ENCODE assay signal across 10 cellular contexts in the genomic region with DNA sequence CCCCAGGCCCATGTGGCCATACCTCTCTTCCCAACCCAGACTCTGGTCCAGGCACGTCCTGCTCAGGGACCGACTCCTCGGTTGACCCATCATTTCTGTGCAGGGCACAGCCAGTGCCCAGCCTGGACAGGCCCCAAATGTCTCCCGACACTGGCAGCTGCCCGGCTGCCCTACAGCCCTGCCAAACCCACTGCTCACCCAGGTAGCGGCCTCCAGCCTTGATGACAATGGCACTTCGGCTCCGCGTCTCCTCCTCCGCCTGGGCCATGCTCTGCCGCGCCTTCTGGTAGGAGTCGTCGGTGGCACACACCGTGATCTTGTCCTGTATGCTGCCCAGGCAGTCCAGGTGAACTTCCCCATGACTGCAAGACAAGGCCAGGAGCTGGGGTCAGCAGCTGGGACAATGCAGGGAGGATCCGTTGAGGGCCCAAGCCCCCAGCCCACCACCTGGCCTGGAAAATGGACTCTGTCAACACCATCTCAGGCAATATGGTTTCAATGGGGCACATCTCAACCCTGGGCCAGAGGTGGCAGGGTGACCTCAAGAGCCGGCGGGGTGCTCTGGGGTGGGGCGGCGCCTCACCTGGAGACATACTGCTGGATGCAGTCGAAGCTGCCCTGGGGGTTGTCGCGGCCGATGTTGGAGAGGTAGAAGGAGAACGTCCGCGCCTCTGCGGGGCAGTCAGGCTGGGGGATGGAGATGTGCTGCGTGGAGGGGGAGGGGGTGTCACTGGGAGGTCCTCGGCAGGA. TPM values are rescaled to one million over a fixed set of nuclear protein-coding genes. Genes with fewer than 3 reads are reported as not detected.
DNase-seq lines count a peak whose midpoint lies in the region; ATAC-seq and TF ChIP-seq lines count a peak whose summit lies in the region.
"Had no signal": no experiment of that assay in that cellular context is flagged by ENCODE, and none has a peak within 500 bp of the region (broad histone marks: within the 10 kb centered on the region; RNA-seq: fewer than 3 reads in every experiment).

No MANE protein-coding gene starts in this region.

- ATAC-seq in T-helper 17 cell (no peak), gastroesophageal sphincter (no peak), gastrocnemius medialis (no peak), HG03135 (IDR thresholded peaks at IDR 0.05; ENCODE audit: unreplicated experiment) (no peak), GM19395 (IDR thresholded peaks at IDR 0.05; ENCODE audit: unreplicated experiment) (no peak), GM18861 (IDR thresholded peaks at IDR 0.05; ENCODE audit: unreplicated experiment) (no peak)
- no peak for ATAC-seq in effector memory CD8-positive, alpha-beta T cell (replicated peaks)
- ATAC-seq: CD8-positive, alpha-beta T cell had no signal

- H3K36me3 ChIP-seq in BLaER1 (peaks cover 56% of the 10 kb centered on the region), gastroesophageal sphincter (peaks cover 0 to 19% of the 10 kb centered on the region in 2 donors), gastrocnemius medialis (peaks cover 0 to 8% of the 10 kb centered on the region in 2 donors)

- in situ Hi-C loops in gastrocnemius medialis (cut with MboI; ENCODE audit: low sequenced_read_pairs in 4 of 4), result loop anchor here in 3 of 4 donors (5.0 to 25.0 kb wide), 5 partner anchors 52 to 372 kb away; partner anchors contain the start of genes UBA52 (in 2 of the 3), UPF1 (in 2 of the 3), CRTC1 (in 1 of the 3) and KXD1 (in 1 of the 3)

- no peak for TF ChIP-seq CTCF in gastroesophageal sphincter (IDR thresholded peaks at IDR 0.05)
- TF ChIP-seq CTCF in gastrocnemius medialis (IDR thresholded peaks at IDR 0.05 in 4 of 5, conservative IDR thresholded peaks at IDR 0.05 in 1 of 5), result no peak

- no peak overlapping the region for H3K4me3 Mint-ChIP-seq in T-helper 17 cell
- peak overlapping the region in 1 of 2 donors; percentile 52 for H3K4me3 Mint-ChIP-seq in effector memory CD8-positive, alpha-beta T cell
- H3K4me3 Mint-ChIP-seq: CD8-positive, alpha-beta T cell had no signal

- H3K9me3 Mint-ChIP-seq in effector memory CD8-positive, alpha-beta T cell, result no peaks in the 10 kb centered on the region
- H3K9me3 Mint-ChIP-seq: CD8-positive, alpha-beta T cell had no signal

- H3K9me3 ChIP-seq in BLaER1 (no peaks in the 10 kb centered on the region), T-helper 17 cell (ENCODE audit: control insufficient read depth, low read length, poor library complexity, severe bottlenecking) (no peaks in the 10 kb centered on the region), gastroesophageal sphincter (no peaks in the 10 kb centered on the region), gastrocnemius medialis (no peaks in the 10 kb centered on the region)

- H3K4me3 ChIP-seq in BLaER1 (no peak overlapping the region), gastroesophageal sphincter (no peak overlapping the region), gastrocnemius medialis (no peak overlapping the region)

- peaks cover 29% of the 10 kb centered on the region for H3K4me1 Mint-ChIP-seq in T-helper 17 cell
- H3K4me1 Mint-ChIP-seq in effector memory CD8-positive, alpha-beta T cell (ENCODE audit: low read depth in 2 of 2), result peaks cover 37 to 42% of the 10 kb centered on the region in 2 donors

- peaks cover 2% of the 10 kb centered on the region for H3K36me3 Mint-ChIP-seq in T-helper 17 cell (ENCODE audit: low read depth)
- H3K36me3 Mint-ChIP-seq in effector memory CD8-positive, alpha-beta T cell (ENCODE audit: insufficient read depth), result peaks cover 96% of the 10 kb centered on the region

- DNase-seq in T-helper 17 cell (no peak), gastrocnemius medialis (peak in 1 of 2 donors; percentile 47)
- DNase-seq in effector memory CD8-positive, alpha-beta T cell, result no peak
- DNase-seq: CD8-positive, alpha-beta T cell; NCI-H1930 had no signal

- peak overlapping the region; percentile 71 for H3K4me2 ChIP-seq in BLaER1

- peak overlapping the region; percentile 61 for H3K9ac ChIP-seq in BLaER1

- intact Hi-C loops in gastrocnemius medialis (cut with DNase I; ENCODE audit: low total_unique reads), result loop anchor here (5.0 kb wide), 1 partner anchor 92 kb away; the partner anchor contains the start of gene KXD1

- H3K27me3 Mint-ChIP-seq in T-helper 17 cell, result no peaks in the 10 kb centered on the region
- no peaks in the 10 kb centered on the region for H3K27me3 Mint-ChIP-seq in effector memory CD8-positive, alpha-beta T cell

- H3K27me3 ChIP-seq in BLaER1, result no peaks in the 10 kb centered on the region
- H3K27me3 ChIP-seq in gastroesophageal sphincter, result no peaks in the 10 kb centered on the region
- H3K27me3 ChIP-seq in gastrocnemius medialis, result no peaks in the 10 kb centered on the region

- TF ChIP-seq POLR2A in gastroesophageal sphincter (IDR thresholded peaks at IDR 0.05), result no peak
- no peak for TF ChIP-seq POLR2A in gastrocnemius medialis (IDR thresholded peaks at IDR 0.05)

- peak overlapping the region; percentile 86 for H3K27ac Mint-ChIP-seq in T-helper 17 cell
- peak overlapping the region in 1 of 2 donors; percentile 91 for H3K27ac Mint-ChIP-seq in effector memory CD8-positive, alpha-beta T cell
- H3K27ac Mint-ChIP-seq: CD8-positive, alpha-beta T cell had no signal

- peaks cover 63% of the 10 kb centered on the region for H3K4me1 ChIP-seq in BLaER1
- peaks cover 12 to 98% (median 56%) of the 10 kb centered on the region in 3 donors for H3K4me1 ChIP-seq in gastroesophageal sphincter
- H3K4me1 ChIP-seq in gastrocnemius medialis, result peaks cover 82 to 94% of the 10 kb centered on the region in 2 donors

- H4K20me1 ChIP-seq in BLaER1, result peaks cover 87% of the 10 kb centered on the region

- no peak for TF ChIP-seq EP300 in gastroesophageal sphincter (IDR thresholded peaks at IDR 0.05)

- 45 to 69% methylated on average over 2 to 3 of the region's 30 CpGs for WGBS in gastroesophageal sphincter (ENCODE audit: low coverage in 1 of 2), 2 donors

- H3K27ac ChIP-seq in BLaER1, result peak overlapping the region; percentile 74
- H3K27ac ChIP-seq in gastroesophageal sphincter, result peak overlapping the region; percentile 18 to 91 (median 80)
- H3K27ac ChIP-seq in gastrocnemius medialis, result peak overlapping the region; percentile 89 to 96 (median 94)

RNA-seq across cellular contexts. Expression of gene ISYNA1, which starts 27.5 kb away (rescaled TPM):
- 10 to 100 TPM; 37.6 to 39.6 TPM for total RNA-seq in T-helper 17 cell
- total RNA-seq in gastroesophageal sphincter, result 10 to 100 TPM; 15.2 to 31.6 (median 19.8) TPM
- total RNA-seq in gastrocnemius medialis, result 10 to 100 TPM in 1 of 4 donors, 1 to 10 TPM in 3; 5.1 to 29.1 (median 7.8) TPM

RNA-seq across cellular contexts. Expression of gene SSBP4, which starts 46.2 kb away (rescaled TPM):
- total RNA-seq in T-helper 17 cell (100 to 1,000 TPM; 112 to 113 TPM), gastroesophageal sphincter (10 to 100 TPM; 58.4 to 76.2 (median 61.3) TPM), gastrocnemius medialis (10 to 100 TPM; 24.7 to 65.2 (median 44.1) TPM)

RNA-seq across cellular contexts. Expression of gene ELL, which starts 56.5 kb away (rescaled TPM):
- total RNA-seq in T-helper 17 cell, result 10 to 100 TPM; 51.0 to 62.8 TPM
- 10 to 100 TPM; 12.5 to 19.0 (median 14.7) TPM for total RNA-seq in gastroesophageal sphincter
- total RNA-seq in gastrocnemius medialis, result 10 to 100 TPM; 21.8 to 30.8 (median 27.3) TPM
